2 cellular contexts compared by ENCODE assay signal in the genomic region with DNA sequence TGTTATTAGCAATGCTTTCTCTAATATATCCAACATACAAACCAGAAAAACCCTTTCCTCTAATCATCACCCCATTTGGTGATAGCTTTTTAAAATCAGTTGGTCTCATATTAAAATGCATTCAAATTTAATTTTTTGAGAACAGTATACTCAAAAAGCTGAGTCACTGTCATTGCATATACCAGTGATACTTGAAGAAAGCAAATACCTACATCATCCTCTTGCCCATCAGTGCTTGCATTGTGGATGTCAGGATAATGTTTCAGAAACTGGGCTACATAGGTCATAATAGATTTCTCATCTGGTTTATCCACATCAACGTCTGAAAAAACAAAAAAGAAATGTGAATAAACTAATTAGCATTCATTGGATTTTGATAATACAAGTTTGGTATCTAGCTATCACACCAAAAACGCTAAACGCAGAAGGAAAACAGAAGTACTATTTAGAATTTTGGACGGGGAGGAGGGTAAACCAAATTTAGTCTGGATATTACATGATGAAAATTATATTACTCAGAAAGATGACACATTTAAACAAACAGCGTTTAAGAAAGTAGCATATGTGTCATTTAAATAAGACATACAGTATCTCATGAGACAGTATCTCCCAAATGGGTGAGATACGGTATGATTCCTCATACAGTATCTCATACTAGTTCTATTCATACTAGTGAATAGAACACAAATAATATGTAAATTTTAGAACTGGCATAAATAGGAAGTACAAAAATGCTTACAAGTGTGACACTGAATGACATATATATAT.
TF ChIP-seq lines count a peak whose summit lies in the region.

No MANE protein-coding gene starts in this region.

TF ChIP-seq in A549, 52 proteins besides CTCF, POLR2A, EP300 and RAD21 (continued from another document):
- TF ChIP-seq NFE2L2 (conservative IDR thresholded peaks at IDR 0.05; ENCODE audit: low read length) = peak; percentile 34; the same call in 1 of the 2 replicates
- no peak for TF ChIP-seq HOXB13 (CRISPR knock-in tag; IDR thresholded peaks at IDR 0.05; ENCODE audit: low read depth)

TF ChIP-seq in endothelial cell of umbilical vein, 7 proteins besides CTCF, POLR2A, EP300 and RAD21 (continued from another document):
- TF ChIP-seq, protein P1, sequence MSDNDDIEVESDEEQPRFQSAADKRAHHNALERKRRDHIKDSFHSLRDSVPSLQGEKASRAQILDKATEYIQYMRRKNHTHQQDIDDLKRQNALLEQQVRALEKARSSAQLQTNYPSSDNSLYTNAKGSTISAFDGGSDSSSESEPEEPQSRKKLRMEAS (IDR thresholded peaks at IDR 0.05; ENCODE audit: insufficient read depth, insufficient read length) = no peak
- no peak for TF ChIP-seq POLR2AphosphoS5 (IDR thresholded peaks at IDR 0.05; ENCODE audit: insufficient read depth, low read depth, low read length)
